14 cellular contexts compared by ENCODE assay signal in genomic region chr4:174669278-174669677, GRCh38.
A peak's percentile ranks its signal among the peaks of the same experiment; 100 is the strongest.
DNase-seq lines count a peak whose midpoint lies in the region; ATAC-seq, FAIRE-seq and TF ChIP-seq lines count a peak whose summit lies in the region.
"Had no signal": no experiment of that assay in that cellular context is flagged by ENCODE, and none has a peak within 500 bp of the region (broad histone marks: within the 10 kb centered on the region; RNA-seq: fewer than 3 reads in every experiment).

No MANE protein-coding gene starts in this region.

- DNase-seq in A549 (ENCODE audit: low read depth in 1 of 2, low spot score in 1 of 2) (peak; percentile 21 to 81), HFF-Myc (ENCODE audit: extremely low read depth, low read depth) (peak; percentile 5), adipocyte (ENCODE audit: low read depth) (peak; percentile 93), foreskin keratinocyte (peak; percentile 89 to 90), MV-4-11 (lab: John Stamatoyannopoulos, UW) (no peak), left lung (no peak), NCI-H2107 treated with DMSO at 0.1 percent for 48 hours (lab: John Stamatoyannopoulos, UW; ENCODE audit: unreplicated experiment) (no peak)
- no peak for DNase-seq in stimulated activated naive CD4-positive, alpha-beta T cell (lab: John Stamatoyannopoulos, UW)
- DNase-seq: activated CD8-positive, alpha-beta T cell treated with anti-CD3 and anti-CD28 coated beads for 36 hours; effector CD4-positive, alpha-beta T cell; GF-D8; NCI-H2029; T-helper 17 cell had no signal

- intact Hi-C loops in left lung (cut with DNase I) = no loop called here

- H3K4me3 ChIP-seq in A549 (no peak overlapping the region), HFF-Myc (replicated peaks; ENCODE audit: low read depth, low read length) (no peak overlapping the region), adipocyte (ENCODE audit: low read length) (no peak overlapping the region), left lung (no peak overlapping the region)
- H3K4me3 ChIP-seq: right atrium auricular region had no signal

- CTCF ChIA-PET in A549 (lab: Yijun Ruan, JAX) = interaction anchor here (1.1 kb wide), 1 partner anchor 8 kb away, joined by 3 read pairs; no protein-coding TSS in a partner anchor

- FAIRE-seq in A549 (lab: Jason Lieb, UNC) = peak; percentile 86

- 0% methylated on average over 3 of the region's 3 CpGs for WGBS in A549 (ENCODE audit: missing lambda C conversion rate)

- H3K9me3 ChIP-seq in A549 = no peaks in the 10 kb centered on the region
- no peaks in the 10 kb centered on the region for H3K9me3 ChIP-seq in adipocyte (ENCODE audit: control insufficient read depth, low read length)
- H3K9me3 ChIP-seq in left lung = no peaks in the 10 kb centered on the region
- H3K9me3 ChIP-seq: right atrium auricular region had no signal

- TF ChIP-seq EP300 in A549 (IDR thresholded peaks at IDR 0.05) = peak; percentile 46 to 62; a peak in 2 of 5 replicates

- no peaks in the 10 kb centered on the region for H3K27me3 ChIP-seq in adipocyte (replicated peaks; ENCODE audit: control insufficient read depth, insufficient read depth, low read length)
- H3K27me3 ChIP-seq in foreskin keratinocyte = no peaks in the 10 kb centered on the region
- H3K27me3 ChIP-seq in left lung = no peaks in the 10 kb centered on the region
- H3K27me3 ChIP-seq: right atrium auricular region had no signal

- no peak for TF ChIP-seq POLR2A in A549 (IDR thresholded peaks at IDR 0.05; ENCODE audit: low read length)

- peak; percentile 96 to 98 for ATAC-seq in A549
- peak; percentile 97 for ATAC-seq in foreskin keratinocyte
- ATAC-seq in left lung = no peak
- ATAC-seq: activated CD8-positive, alpha-beta T cell treated with anti-CD3 and anti-CD28 coated beads for 36 hours; T-helper 17 cell had no signal

- H3K36me3 ChIP-seq in adipocyte (ENCODE audit: control insufficient read depth, insufficient read depth, low read length, severe bottlenecking) (no peaks in the 10 kb centered on the region), left lung (no peaks in the 10 kb centered on the region)
- H3K36me3 ChIP-seq: right atrium auricular region had no signal

- TF ChIP-seq RAD21 in A549 (conservative IDR thresholded peaks at IDR 0.05 in 1 of 2, IDR thresholded peaks at IDR 0.05 in 1 of 2) = 0 out of 5 replicates have a peak, but pooled peaks of 1 of the 2 experiments have one; percentile 28

- no peak overlapping the region for H3K9ac ChIP-seq in adipocyte (ENCODE audit: low read length)

- H3K27ac ChIP-seq in A549 = peak overlapping the region; percentile 52 to 81; a peak in 5 of 6 replicates
- peak overlapping the region; percentile 62 for H3K27ac ChIP-seq in foreskin keratinocyte
- no peak overlapping the region for H3K27ac ChIP-seq in left lung
- H3K27ac ChIP-seq: right atrium auricular region had no signal

- peak overlapping the region; percentile 43 for H3K4me2 ChIP-seq in A549

- POLR2A ChIA-PET in A549 (lab: Yijun Ruan, JAX) = interaction anchor here (0.6 kb wide), 1 partner anchor 160 kb away, joined by 7 read pairs; the partner anchor contains the start of gene GLRA3

- H3K4me1 ChIP-seq in A549 (peaks cover 35% of the 10 kb centered on the region), adipocyte (ENCODE audit: control insufficient read depth, insufficient read depth, low read length) (peaks cover 20% of the 10 kb centered on the region), foreskin keratinocyte (peaks cover 7% of the 10 kb centered on the region), left lung (no peaks in the 10 kb centered on the region)
- H3K4me1 ChIP-seq: right atrium auricular region had no signal

- TF ChIP-seq CTCF in A549 (IDR thresholded peaks at IDR 0.05) (no peak), HFF-Myc (IDR thresholded peaks at IDR 0.05; ENCODE audit: low read depth, low read length, missing control alignments) (no peak), foreskin keratinocyte (conservative IDR thresholded peaks at IDR 0.05) (no peak), left lung (IDR thresholded peaks at IDR 0.05) (no peak)

TF ChIP-seq in A549, 52 proteins besides CTCF, POLR2A, EP300 and RAD21:
- TF ChIP-seq HES2 (IDR thresholded peaks at IDR 0.05) (peak; percentile 20; the same call in 1 of the 2 replicates), FOSL2 (IDR thresholded peaks at IDR 0.05) (peak; percentile 85), FOSL2 (CRISPR knock-in tag; IDR thresholded peaks at IDR 0.05) (peak; percentile 96), CHD2 (IDR thresholded peaks at IDR 0.05; ENCODE audit: low read length, partially characterized antibody) (no peak), JUN (IDR thresholded peaks at IDR 0.05) (peak in 1 of 2 experiments; percentile 66; a peak in 2 of 5 replicates), E2F6 (IDR thresholded peaks at IDR 0.05; ENCODE audit: borderline replicate concordance, low read depth) (no peak), SREBF2 (IDR thresholded peaks at IDR 0.05) (no peak), JUNB (IDR thresholded peaks at IDR 0.05) (peak; percentile 86), ZFP36 (IDR thresholded peaks at IDR 0.05; ENCODE audit: borderline replicate concordance, partially characterized antibody) (no peak), GATA3 (IDR thresholded peaks at IDR 0.05; ENCODE audit: borderline replicate concordance) (peak; percentile 77; the same call in 1 of the 2 replicates), CEBPB (IDR thresholded peaks at IDR 0.05) (peak; percentile 62 to 87)

Comparison
In these comparisons a context has a peak if more than half of its experiments do, and no peak if none do; other contexts are left out.
1. DNase-seq: peak in A549 (2 of 2), HFF-Myc (single experiment), adipocyte (single experiment) and foreskin keratinocyte (2 of 2); none in stimulated activated naive CD4-positive, alpha-beta T cell (0 of 6), MV-4-11 (single experiment), left lung (0 of 2) and NCI-H2107 treated with DMSO at 0.1 percent for 48 hours (single experiment).
2. H3K27ac ChIP-seq: peak in A549 (2 of 2) and foreskin keratinocyte (single experiment); none in left lung (0 of 2).